Comparison of ENCODE assay signal across 8 cellular contexts in genomic region chr5:123423278-123424149, GRCh38.
A peak's percentile ranks its signal among the peaks of the same experiment; 100 is the strongest.
DNase-seq lines count a peak whose midpoint lies in the region; ATAC-seq and TF ChIP-seq lines count a peak whose summit lies in the region.

TSS of gene CEP120 (minus strand) at chr5:123423403. CDS start at chr5:123422998, 405 bp downstream.

- peak; percentile 99 for DNase-seq in AG10803 (ENCODE audit: low read depth)
- DNase-seq in NCI-H345 treated with DMSO at 0.1 percent for 48 hours (lab: John Stamatoyannopoulos, UW; ENCODE audit: unreplicated experiment): peak; percentile 95
- peak; percentile 83 to 94 (median 90) for DNase-seq in activated CD4-positive, CD25-positive, alpha-beta regulatory T cell (lab: John Stamatoyannopoulos, UW)
- peak; percentile 93 to 98 for DNase-seq in central memory CD8-positive, alpha-beta T cell (ENCODE audit: low spot score in 2 of 2)
- peak; percentile 100 for DNase-seq in iris pigment epithelial cell (ENCODE audit: low read depth)
- peak; percentile 94 for DNase-seq in stimulated activated CD4-positive, alpha-beta T cell treated with anti-CD3 and anti-CD28 coated beads, Interleukin-12 subunit alpha, Interleukin-12 subunit beta, amount 100 ng/mL, for 24 hours (ENCODE audit: low read depth in 2 of 2)

- peak; percentile 74 for TF ChIP-seq CTCF in AG10803 (conservative IDR thresholded peaks at IDR 0.05; ENCODE audit: low read length)

- peak; percentile 99 for ATAC-seq in HG03196 (IDR thresholded peaks at IDR 0.05; ENCODE audit: unreplicated experiment)
- ATAC-seq in central memory CD8-positive, alpha-beta T cell (replicated peaks; ENCODE audit: extremely low read depth, poor library complexity, severe bottlenecking): peak; percentile 93

- H3K4me3 ChIP-seq in AG10803 (ENCODE audit: low read length): peak within 1 kb of the TSS; percentile 84

- no peak within 1 kb of the TSS for H3K4me3 Mint-ChIP-seq in central memory CD8-positive, alpha-beta T cell

- no peaks in the 10 kb centered on the region for H3K9me3 Mint-ChIP-seq in central memory CD8-positive, alpha-beta T cell

- TF ChIP-seq POLR2A in GM18951 (IDR thresholded peaks at IDR 0.05; ENCODE audit: extremely low read depth, insufficient read depth, insufficient read length): peak; percentile 92

- in situ Hi-C loops in GM18951 (cut with MboI; ENCODE audit: low sequenced_read_pairs, unreplicated experiment): loop anchor here (25.0 kb wide), 1 partner anchor 189 kb away; no protein-coding TSS in a partner anchor

- H3K36me3 Mint-ChIP-seq in central memory CD8-positive, alpha-beta T cell (ENCODE audit: insufficient read depth): peaks cover 17% of the 10 kb centered on the region

- H3K4me1 Mint-ChIP-seq in central memory CD8-positive, alpha-beta T cell: peaks cover 10% of the 10 kb centered on the region

- no peak within 1 kb of the TSS for H3K27ac Mint-ChIP-seq in central memory CD8-positive, alpha-beta T cell (ENCODE audit: low read depth)

- no peaks in the 10 kb centered on the region for H3K27me3 Mint-ChIP-seq in central memory CD8-positive, alpha-beta T cell

Comparison
In these comparisons a context has a peak if more than half of its experiments do, and no peak if none do; other contexts are left out.
1. Peak in every context shown above with its lines: DNase-seq, ATAC-seq and H3K4me3 ChIP-seq.